Comparison of ENCODE assay signal across 8 cellular contexts in the genomic region with DNA sequence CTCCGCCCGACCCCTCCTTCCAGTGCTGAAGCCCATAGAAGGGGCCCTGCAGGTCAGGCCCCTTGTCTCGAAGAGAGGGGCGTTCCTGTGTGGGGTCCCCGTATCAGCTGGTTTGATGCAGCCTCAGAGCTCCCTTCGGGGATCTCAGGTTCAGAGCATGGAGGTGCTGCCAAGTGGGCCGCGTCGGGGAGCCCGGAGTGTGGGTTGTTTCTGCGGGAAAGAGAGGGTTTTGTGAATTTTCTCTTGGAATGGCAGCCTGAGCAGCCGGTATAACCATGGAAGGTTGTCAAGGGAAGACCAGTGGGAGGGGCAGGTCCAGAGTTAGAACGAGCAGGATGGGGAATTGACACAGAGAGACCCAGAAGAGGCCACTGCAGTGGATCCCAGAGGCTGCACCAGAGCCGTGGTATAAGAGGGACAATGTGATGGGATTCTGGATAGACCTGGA. TPM values are rescaled to one million over a fixed set of nuclear protein-coding genes. Genes with fewer than 3 reads are reported as not detected.
DNase-seq lines count a peak whose midpoint lies in the region; ATAC-seq, FAIRE-seq and TF ChIP-seq lines count a peak whose summit lies in the region.

No MANE protein-coding gene starts in this region.

- H3K27me3 ChIP-seq in bronchial epithelial cell (ENCODE audit: control insufficient read depth, insufficient read depth, low read length) (no peaks in the 10 kb centered on the region), left lung (no peaks in the 10 kb centered on the region), testis (no peaks in the 10 kb centered on the region)

- ATAC-seq in left lung, result peak; percentile 14

- H3K36me3 Mint-ChIP-seq in T-helper 1 cell treated with Interleukin-12 subunit alpha and Interleukin-12 subunit beta and Interleukin-4 antibody, amounts not matched to agents 30 μg/mL and 1 μg/mL, for 36 hours (ENCODE audit: low read depth), result peaks cover 21% of the 10 kb centered on the region

- H3K4me3 Mint-ChIP-seq in T-helper 1 cell treated with Interleukin-12 subunit alpha and Interleukin-12 subunit beta and Interleukin-4 antibody, amounts not matched to agents 30 μg/mL and 1 μg/mL, for 36 hours, result peak overlapping the region; percentile 92

- H3K4me1 ChIP-seq in left lung, result peaks cover 5 to 19% of the 10 kb centered on the region in 2 donors
- peaks cover 13% of the 10 kb centered on the region for H3K4me1 ChIP-seq in testis

- DNase-seq in T-helper 1 cell (no peak), M059J (ENCODE audit: low read depth) (peak; percentile 25), bronchial epithelial cell (ENCODE audit: low read depth) (no peak), left lung (no peak), testis (no peak), SKM-1 treated with dmso at 0.1 percent for 144 hours (lab: John Stamatoyannopoulos, UW; ENCODE audit: unreplicated experiment) (no peak)
- DNase-seq in activated CD4-positive, CD25-positive, alpha-beta regulatory T cell (lab: John Stamatoyannopoulos, UW), result no peak

- peak overlapping the region; percentile 58 for H3K4me3 ChIP-seq in bronchial epithelial cell (ENCODE audit: low read depth, low read length)
- peak overlapping the region; percentile 61 to 82 for H3K4me3 ChIP-seq in left lung
- peak overlapping the region; percentile 74 to 98 for H3K4me3 ChIP-seq in testis

- no peak for FAIRE-seq in bronchial epithelial cell (lab: Jason Lieb, UNC)

- H3K27ac Mint-ChIP-seq in T-helper 1 cell treated with Interleukin-12 subunit alpha and Interleukin-12 subunit beta and Interleukin-4 antibody, amounts not matched to agents 30 μg/mL and 1 μg/mL, for 36 hours, result peak overlapping the region; percentile 96

- WGBS in testis, 2 donors, result 0 to 1% methylated on average over 9 to 14 of the region's 14 CpGs

- H3K27ac ChIP-seq in left lung (peak overlapping the region; percentile 92 to 94), testis (peak overlapping the region; percentile 91 to 96)

- H3K9me3 Mint-ChIP-seq in T-helper 1 cell treated with Interleukin-12 subunit alpha and Interleukin-12 subunit beta and Interleukin-4 antibody, amounts not matched to agents 30 μg/mL and 1 μg/mL, for 36 hours, result peaks cover 59% of the 10 kb centered on the region

- H3K4me1 Mint-ChIP-seq in T-helper 1 cell treated with Interleukin-12 subunit alpha and Interleukin-12 subunit beta and Interleukin-4 antibody, amounts not matched to agents 30 μg/mL and 1 μg/mL, for 36 hours (ENCODE audit: low read depth), result peaks cover 15% of the 10 kb centered on the region

- H3K9me3 ChIP-seq in left lung (peaks cover 0 to 39% of the 10 kb centered on the region in 2 donors), testis (no peaks in the 10 kb centered on the region)

- TF ChIP-seq CTCF in bronchial epithelial cell (IDR thresholded peaks at IDR 0.05; ENCODE audit: insufficient read depth, low read length, severe bottlenecking), result no peak
- TF ChIP-seq CTCF in left lung (IDR thresholded peaks at IDR 0.05), result no peak
- no peak for TF ChIP-seq CTCF in testis (IDR thresholded peaks at IDR 0.05)

- H3K36me3 ChIP-seq in bronchial epithelial cell (ENCODE audit: control insufficient read depth, insufficient read depth, low read length), result no peaks in the 10 kb centered on the region
- peaks cover 0 to 11% of the 10 kb centered on the region in 2 donors for H3K36me3 ChIP-seq in left lung
- H3K36me3 ChIP-seq in testis (ENCODE audit: low read depth, missing control alignments), result no peaks in the 10 kb centered on the region

- H3K27me3 Mint-ChIP-seq in T-helper 1 cell treated with Interleukin-12 subunit alpha and Interleukin-12 subunit beta and Interleukin-4 antibody, amounts not matched to agents 30 μg/mL and 1 μg/mL, for 36 hours (ENCODE audit: low read depth), result no peaks in the 10 kb centered on the region

- TF ChIP-seq POLR2A in testis (IDR thresholded peaks at IDR 0.05), result no peak

- intact Hi-C loops in left lung (cut with DNase I), result no loop called here
- intact Hi-C loops in testis (cut with DNase I; ENCODE audit: low total_unique reads), result no loop called here

RNA-seq across cellular contexts. Expression of gene TRAPPC2B, which starts 0.4 kb away (rescaled TPM):
- 32.7 and 34.6 TPM in 2 replicates for total RNA-seq in M059J (2014; rRNA removed; shearing (Covaris generic))
- total RNA-seq in bronchial epithelial cell (13.7 and 16.5 TPM in 2 replicates), left lung (1 to 10 TPM; 8.2 to 8.4 TPM), testis (10 to 100 TPM; 30.2 to 31.2 TPM)
- polyA plus RNA-seq in testis (ENCODE audit: insufficient read depth, low read depth, low replicate concordance), result 24.0 TPM

RNA-seq across cellular contexts. Expression of gene ZNF547, which starts 0.4 kb away (rescaled TPM):
- 1.9 and 5.6 TPM in 2 replicates for total RNA-seq in M059J (2014; rRNA removed; shearing (Covaris generic))
- total RNA-seq in bronchial epithelial cell, result 3.6 and 3.9 TPM in 2 replicates
- 1 to 10 TPM; 2.3 to 3.0 TPM for total RNA-seq in left lung
- total RNA-seq in testis, result 10 to 100 TPM in 1 of 2 donors, 1 to 10 TPM in 1; 7.8 to 11.8 TPM
- 4.7 TPM for polyA plus RNA-seq in testis (ENCODE audit: insufficient read depth, low read depth, low replicate concordance)

RNA-seq across cellular contexts. Expression of gene ZNF304, which starts 12.7 kb away (rescaled TPM):
- 8.0 and 11.8 TPM in 2 replicates for total RNA-seq in M059J (2014; rRNA removed; shearing (Covaris generic))
- total RNA-seq in bronchial epithelial cell (12.7 and 13.7 TPM in 2 replicates), left lung (1 to 10 TPM; 7.7 to 7.8 TPM), testis (10 to 100 TPM; 10.8 to 11.4 TPM)
- polyA plus RNA-seq in testis (ENCODE audit: insufficient read depth, low read depth, low replicate concordance), result 9.5 TPM

RNA-seq across cellular contexts. Expression of gene ZNF548, which starts 25.9 kb away (rescaled TPM):
- total RNA-seq in M059J (2014; rRNA removed; shearing (Covaris generic)), result 13.6 and 21.9 TPM in 2 replicates
- total RNA-seq in bronchial epithelial cell (30.1 and 31.9 TPM in 2 replicates), left lung (10 to 100 TPM; 13.8 to 17.1 TPM), testis (10 to 100 TPM; 35.4 to 39.3 TPM)
- 14.6 TPM for polyA plus RNA-seq in testis (ENCODE audit: insufficient read depth, low read depth, low replicate concordance)

RNA-seq across cellular contexts. Expression of gene ZNF543, which starts 43.5 kb away (rescaled TPM):
- 7.5 and 8.4 TPM in 2 replicates for total RNA-seq in M059J (2014; rRNA removed; shearing (Covaris generic))
- 13.2 and 14.7 TPM in 2 replicates for total RNA-seq in bronchial epithelial cell
- 1 to 10 TPM; 6.6 to 7.2 TPM for total RNA-seq in left lung
- total RNA-seq in testis, result 10 to 100 TPM; 11.3 to 12.3 TPM
- 4.7 TPM for polyA plus RNA-seq in testis (ENCODE audit: insufficient read depth, low read depth, low replicate concordance)
